ENCODE assay signal across 21 cellular contexts in genomic region chr5:149510136-149510535, GRCh38.
"Had no signal": no experiment of that assay in that cellular context is flagged by ENCODE, and none has a peak within 500 bp of the region (broad histone marks: within the 10 kb centered on the region; RNA-seq: fewer than 3 reads in every experiment).

No MANE protein-coding gene starts in this region.

- H3K9me3 Mint-ChIP-seq: activated naive CD8-positive, alpha-beta T cell treated with anti-CD3 and anti-CD28 coated beads, Interleukin-2, amount 10 ng/mL, durations not matched to agents 7 days and 5 days; memory B cell; nephron; T-cell had no signal

- DNase-seq: activated CD4-positive, alpha-beta T cell treated with anti-CD3 and anti-CD28 coated beads for 1 hour; activated CD4-positive, alpha-beta T cell treated with anti-CD3 and anti-CD28 coated beads, Interleukin-2, amount 50 U/mL, for 4 hours; activated naive CD8-positive, alpha-beta T cell treated with anti-CD3 and anti-CD28 coated beads, Interleukin-2, amount 10 ng/mL, durations not matched to agents 7 days and 5 days; amygdala; body of pancreas; heart left ventricle; left colon; nucleus accumbens; sigmoid colon; stimulated activated CD4-positive, alpha-beta T cell treated with anti-CD3 and anti-CD28 coated beads, Interleukin-2, amount 100 ng/mL, for 48 hours; stimulated activated CD8-positive, alpha-beta memory T cell treated with anti-CD3 and anti-CD28 coated beads, Interleukin-4, amount 100 ng/mL, for 48 hours; stimulated activated naive CD4-positive, alpha-beta T cell; substantia nigra; T-cell; thyroid gland; upper lobe of right lung; WERI-Rb-1 had no signal

- H3K27ac ChIP-seq: body of pancreas, cardiac muscle cell, epithelial cell of prostate, heart left ventricle, thyroid gland, upper lobe of right lung, WERI-Rb-1 had no signal

- H3K27me3 Mint-ChIP-seq: activated naive CD8-positive, alpha-beta T cell treated with anti-CD3 and anti-CD28 coated beads, Interleukin-2, amount 10 ng/mL, durations not matched to agents 7 days and 5 days; memory B cell; T-cell had no signal

- H3K4me3 Mint-ChIP-seq: activated naive CD8-positive, alpha-beta T cell treated with anti-CD3 and anti-CD28 coated beads, Interleukin-2, amount 10 ng/mL, durations not matched to agents 7 days and 5 days; memory B cell; nephron; T-cell had no signal

- H3K27ac Mint-ChIP-seq: activated naive CD8-positive, alpha-beta T cell treated with anti-CD3 and anti-CD28 coated beads, Interleukin-2, amount 10 ng/mL, durations not matched to agents 7 days and 5 days; memory B cell; nephron; T-cell had no signal

- H3K4me1 Mint-ChIP-seq: memory B cell, nephron had no signal

- ATAC-seq: body of pancreas, heart left ventricle, left colon, T-cell, upper lobe of right lung had no signal
